2 cellular contexts compared by ENCODE assay signal in genomic region chr7:124728610-124729009, GRCh38.
TF ChIP-seq lines count a peak whose summit lies in the region.

No MANE protein-coding gene starts in this region.

TF ChIP-seq in IMR-90, 13 proteins besides CTCF, POLR2A, EP300 and RAD21:
- TF ChIP-seq MAZ (IDR thresholded peaks at IDR 0.05; ENCODE audit: borderline replicate concordance, low read depth, low read length) (no peak), CEBPB (IDR thresholded peaks at IDR 0.05; ENCODE audit: low read depth, low read length) (no peak), FOS (IDR thresholded peaks at IDR 0.05; ENCODE audit: low read depth, low read length) (no peak), BHLHE40 (IDR thresholded peaks at IDR 0.05; ENCODE audit: low read depth, low read length) (no peak), RCOR1 (IDR thresholded peaks at IDR 0.05; ENCODE audit: insufficient replicate concordance, low read length) (no peak), ELK1 (IDR thresholded peaks at IDR 0.05; ENCODE audit: borderline replicate concordance, low read depth, low read length) (no peak), RFX5 (IDR thresholded peaks at IDR 0.05; ENCODE audit: low read depth, low read length) (no peak), USF2 (IDR thresholded peaks at IDR 0.05; ENCODE audit: low read depth, low read length) (no peak), SMC3 (IDR thresholded peaks at IDR 0.05; ENCODE audit: low read depth, low read length) (no peak), MAFK (IDR thresholded peaks at IDR 0.05; ENCODE audit: low read depth, low read length) (no peak), NFE2L2 (IDR thresholded peaks at IDR 0.05; ENCODE audit: low read depth, low read length) (no peak), CHD1 (IDR thresholded peaks at IDR 0.05; ENCODE audit: low read depth, low read length) (no peak)

TF ChIP-seq in H1, 55 proteins besides CTCF, POLR2A, EP300 and RAD21:
- TF ChIP-seq KDM4A (IDR thresholded peaks at IDR 0.05; ENCODE audit: low read depth, low read length, severe bottlenecking), result no peak
- no peak for TF ChIP-seq JUN (IDR thresholded peaks at IDR 0.05; ENCODE audit: low read depth, low read length)
- TF ChIP-seq NRF1 (IDR thresholded peaks at IDR 0.05; ENCODE audit: low read depth, low read length), result no peak
- no peak for TF ChIP-seq MAFK (IDR thresholded peaks at IDR 0.05; ENCODE audit: low read depth, low read length)
- TF ChIP-seq ZNF274 (IDR thresholded peaks at IDR 0.05; ENCODE audit: borderline replicate concordance, extremely low read depth, low read length), result no peak
- no peak for TF ChIP-seq RXRA (IDR thresholded peaks at IDR 0.05; ENCODE audit: insufficient read depth, low read depth, low read length)
